28 cellular contexts compared by ENCODE assay signal in the genomic region with DNA sequence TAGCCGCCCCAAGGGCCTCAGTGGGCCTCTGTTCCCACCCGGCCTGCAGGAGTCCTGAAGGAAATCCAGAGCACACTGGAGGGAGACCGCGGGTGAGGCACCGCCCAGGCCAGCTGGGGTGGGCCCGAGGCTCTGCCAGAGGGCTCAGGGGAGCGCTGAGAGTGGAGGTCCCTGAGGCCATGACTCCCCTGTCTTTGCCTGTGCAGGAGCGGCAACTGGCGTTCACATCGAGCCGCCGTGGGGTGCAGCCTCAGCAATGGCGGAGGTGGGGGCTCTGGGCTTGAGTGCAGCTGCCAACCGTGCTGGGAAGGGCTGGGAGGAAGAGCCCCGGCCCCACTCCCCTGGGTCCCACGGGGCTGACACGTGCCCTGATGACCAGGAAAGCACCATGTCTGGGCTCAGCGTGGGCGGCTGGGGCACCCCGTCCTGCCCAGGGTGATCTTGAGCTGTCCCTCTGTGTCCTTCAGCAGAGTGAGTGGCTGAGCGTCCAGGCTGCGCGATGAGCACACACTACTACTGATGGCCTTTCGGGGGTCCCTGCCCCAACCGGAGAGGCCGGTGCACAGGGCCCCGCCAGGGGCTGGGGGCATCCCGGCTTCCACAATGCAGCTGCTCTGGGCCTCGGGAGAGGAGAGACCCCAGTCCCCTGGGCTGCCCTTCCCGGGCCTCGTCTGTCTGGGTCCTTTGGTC. TPM values are rescaled to one million over a fixed set of nuclear protein-coding genes. Genes with fewer than 3 reads are reported as not detected.
"Had no signal": no experiment of that assay in that cellular context is flagged by ENCODE, and none has a peak within 500 bp of the region (broad histone marks: within the 10 kb centered on the region; RNA-seq: fewer than 3 reads in every experiment).

No MANE protein-coding gene starts in this region.

- DNase-seq: activated CD4-positive, alpha-beta T cell treated with anti-CD3 and anti-CD28 coated beads for 48 hours; activated CD4-positive, alpha-beta T cell treated with anti-CD3 and anti-CD28 coated beads, Interleukin-2, amount 50 U/mL, for 48 hours; activated CD8-positive, alpha-beta memory T cell treated with anti-CD3 and anti-CD28 coated beads for 24 hours; activated effector memory CD4-positive, alpha-beta T cell treated with anti-CD3 and anti-CD28 coated beads, Interleukin-2, amount 50 U/mL, for 16 hours; activated naive CD4-positive, alpha-beta T cell treated with anti-CD3 and anti-CD28 coated beads, Interleukin-2, amount 10 ng/mL, durations not matched to agents 7 days and 5 days; activated naive CD8-positive, alpha-beta T cell treated with anti-CD3 and anti-CD28 coated beads, Interleukin-2, amount 10 ng/mL, durations not matched to agents 7 days and 5 days; activated T-cell treated with anti-CD3 and anti-CD28 coated beads, Interleukin-2, amount 50 U/mL, for 1 hour; amygdala; central memory CD4-positive, alpha-beta T cell; foreskin keratinocyte; heart left ventricle; left ventricle myocardium superior; naive B cell; nephron progenitor cell; ovary; small intestine; stimulated activated CD4-positive, alpha-beta T cell treated with anti-CD3 and anti-CD28 coated beads, Interleukin-2, amount 100 ng/mL, for 24 hours; stimulated activated naive B cell treated with anti-CD40 and anti-IgM and Interleukin-4, amounts not matched to agents 10 μg/mL and 1 μg/mL and 100 μg/mL, for 72 hours; T-helper 17 cell; T1000; WERI-Rb-1 had no signal

- H3K27me3 ChIP-seq: breast epithelium, esophagus muscularis mucosa, foreskin keratinocyte, heart left ventricle, ovary, tibial nerve had no signal

- H3K4me1 ChIP-seq: breast epithelium, foreskin keratinocyte had no signal

- ATAC-seq: activated CD4-positive, CD25-positive, alpha-beta regulatory T cell treated with anti-CD3 and anti-CD28 coated beads, Interleukin-2, amount 50 U/mL, for 24 hours; foreskin keratinocyte; heart left ventricle; left ventricle myocardium superior; sciatic nerve; stimulated activated naive B cell treated with anti-CD40 and anti-IgM and Interleukin-4, amounts not matched to agents 10 μg/mL and 1 μg/mL and 100 μg/mL, for 72 hours; T-helper 17 cell had no signal

- H3K27ac ChIP-seq: breast epithelium, esophagus muscularis mucosa, foreskin keratinocyte, heart left ventricle, ovary, tibial nerve, WERI-Rb-1 had no signal

- H3K36me3 ChIP-seq: breast epithelium, esophagus muscularis mucosa, heart left ventricle, ovary had no signal

- H3K4me3 ChIP-seq: breast epithelium, esophagus muscularis mucosa, heart left ventricle, ovary, tibial nerve had no signal

- H3K9me3 ChIP-seq: breast epithelium, esophagus muscularis mucosa, heart left ventricle, ovary, tibial nerve had no signal

RNA-seq across cellular contexts. Expression of a gene that starts 58.7 kb away (rescaled TPM):
- total RNA-seq: activated T-helper 1 cell treated with anti-CD3 and anti-CD28 coated beads, Interleukin-12 subunit alpha, Interleukin-12 subunit beta, Interleukin-2, Interleukin-4 antibody, amounts not matched to agents 30 ng/mL and 10 ng/mL and 1 ng/mL, durations not matched to agents 14 hours and 24 hours and 36 hours; foreskin keratinocyte; lung microvascular endothelial cell had no signal
